Comparison of ENCODE assay signal across 16 cellular contexts in genomic region chr1:116465477-116465844, GRCh38.
A peak's percentile ranks its signal among the peaks of the same experiment; 100 is the strongest.
DNase-seq lines count a peak whose midpoint lies in the region; TF ChIP-seq lines count a peak whose summit lies in the region.
"Had no signal": no experiment of that assay in that cellular context is flagged by ENCODE, and none has a peak within 500 bp of the region (broad histone marks: within the 10 kb centered on the region; RNA-seq: fewer than 3 reads in every experiment).

No MANE protein-coding gene starts in this region.

- H2AFZ ChIP-seq in hepatocyte, result peak overlapping the region; percentile 37
- H2AFZ ChIP-seq in neural progenitor cell (replicated peaks), result peak overlapping the region; percentile 46

- H3K79me2 ChIP-seq in hepatocyte, result peaks cover 28% of the 10 kb centered on the region
- H3K79me2 ChIP-seq in neural progenitor cell (ENCODE audit: low read depth), result no peaks in the 10 kb centered on the region

- CTCF ChIA-PET in Caco-2 (lab: Charles Lee), result interaction anchor here (1.0 to 1.9 kb wide), 2 partner anchors 11 to 20 kb away, joined by 3 to 7 read pairs; no protein-coding TSS in a partner anchor

- H3K9ac ChIP-seq in neural progenitor cell, result no peak overlapping the region

- H3K4me3 ChIP-seq in Caco-2 (ENCODE audit: low read depth, low read length), result no peak overlapping the region
- no peak overlapping the region for H3K4me3 ChIP-seq in hepatocyte
- H3K4me3 ChIP-seq in neural progenitor cell, result no peak overlapping the region
- H3K4me3 ChIP-seq: A549, GM23338 had no signal

- H3K4me1 Mint-ChIP-seq in Caco-2 (ENCODE audit: low read depth, unreplicated experiment) (peaks cover 20% of the 10 kb centered on the region), neural progenitor cell (no peaks in the 10 kb centered on the region), type B pancreatic cell (ENCODE audit: unreplicated experiment) (peaks cover 7% of the 10 kb centered on the region), HFFc6 (ENCODE audit: low read depth) (no peaks in the 10 kb centered on the region)
- H3K4me1 Mint-ChIP-seq: CD4-positive, alpha-beta memory T cell; GM23338 had no signal

- H3K27me3 Mint-ChIP-seq in Caco-2 (ENCODE audit: insufficient read depth, unreplicated experiment), result no peaks in the 10 kb centered on the region
- H3K27me3 Mint-ChIP-seq in neural progenitor cell (ENCODE audit: insufficient read depth, low read depth), result peaks cover 2% of the 10 kb centered on the region
- H3K27me3 Mint-ChIP-seq in type B pancreatic cell, result peaks cover 4% of the 10 kb centered on the region
- peaks cover 31% of the 10 kb centered on the region for H3K27me3 Mint-ChIP-seq in HFFc6 (ENCODE audit: insufficient read depth)

- H3K27me3 ChIP-seq in Caco-2 (replicated peaks; ENCODE audit: control insufficient read depth, insufficient read depth, low read length), result no peaks in the 10 kb centered on the region
- H3K27me3 ChIP-seq in hepatocyte, result no peaks in the 10 kb centered on the region
- H3K27me3 ChIP-seq in neural progenitor cell, result no peaks in the 10 kb centered on the region

- no peaks in the 10 kb centered on the region for H3K36me3 ChIP-seq in Caco-2 (ENCODE audit: control insufficient read depth, insufficient read depth, low read length)
- H3K36me3 ChIP-seq in hepatocyte (replicated peaks; ENCODE audit: insufficient read depth, low read depth), result no peaks in the 10 kb centered on the region
- no peaks in the 10 kb centered on the region for H3K36me3 ChIP-seq in neural progenitor cell

- no peaks in the 10 kb centered on the region for H3K9me2 ChIP-seq in hepatocyte (replicated peaks; ENCODE audit: insufficient read depth)

- H4K20me1 ChIP-seq in hepatocyte (ENCODE audit: insufficient read depth, poor library complexity, severe bottlenecking), result no peaks in the 10 kb centered on the region
- no peaks in the 10 kb centered on the region for H4K20me1 ChIP-seq in neural progenitor cell (ENCODE audit: low read depth)

- H3K9me3 ChIP-seq in Caco-2, result no peaks in the 10 kb centered on the region
- H3K9me3 ChIP-seq in hepatocyte (ENCODE audit: low read depth), result no peaks in the 10 kb centered on the region
- no peaks in the 10 kb centered on the region for H3K9me3 ChIP-seq in neural progenitor cell (ENCODE audit: low read depth)
- H3K9me3 ChIP-seq: A549 had no signal

- H3K4me1 ChIP-seq in Caco-2, result peaks cover 23% of the 10 kb centered on the region
- peaks cover 38% of the 10 kb centered on the region for H3K4me1 ChIP-seq in hepatocyte (ENCODE audit: insufficient read depth)
- no peaks in the 10 kb centered on the region for H3K4me1 ChIP-seq in neural progenitor cell
- H3K4me1 ChIP-seq: A549 had no signal

- no peaks in the 10 kb centered on the region for H3F3A ChIP-seq in neural progenitor cell (ENCODE audit: low read depth)

- H3K4me3 Mint-ChIP-seq in Caco-2 (ENCODE audit: unreplicated experiment) (no peak overlapping the region), neural progenitor cell (no peak overlapping the region), type B pancreatic cell (peak overlapping the region; percentile 7), HFFc6 (no peak overlapping the region)
- H3K4me3 Mint-ChIP-seq: CD4-positive, alpha-beta memory T cell; GM23338 had no signal

- H3K9me3 Mint-ChIP-seq in Caco-2 (ENCODE audit: unreplicated experiment) (peaks cover 10% of the 10 kb centered on the region), neural progenitor cell (no peaks in the 10 kb centered on the region), type B pancreatic cell (no peaks in the 10 kb centered on the region), HFFc6 (no peaks in the 10 kb centered on the region)
- H3K9me3 Mint-ChIP-seq: GM23338 had no signal

- WGBS in hepatocyte (ENCODE audit: low lambda C conversion rate, missing lambda C conversion rate), result 81% methylated on average over 4 of the region's 4 CpGs

- no peak for DNase-seq in Caco-2
- no peak for DNase-seq in hepatocyte (ENCODE audit: low spot score)
- DNase-seq in neural progenitor cell (ENCODE audit: low spot score), result no peak
- DNase-seq in type B pancreatic cell (ENCODE audit: extremely low spot score, unreplicated experiment), result no peak
- no peak for DNase-seq in HFFc6
- no peak for DNase-seq in SKM-1 treated with dmso at 0.1 percent for 144 hours (lab: John Stamatoyannopoulos, UW; ENCODE audit: unreplicated experiment)
- DNase-seq in A172 (ENCODE audit: low spot score), result no peak
- DNase-seq: AML-193; Calu3; CD4-positive, alpha-beta memory T cell; DMS79 treated with DMSO at 0.1 percent for 48 hours; GF-D8; HCEC 1CT had no signal

- no TSS peak for BruUV-seq in Caco-2 (replicated peaks; lab: Mats Ljungman, UMichigan)

- H3K27ac ChIP-seq in hepatocyte, result peak overlapping the region; percentile 93
- no peak overlapping the region for H3K27ac ChIP-seq in neural progenitor cell
- H3K27ac ChIP-seq: A549, C4-2B had no signal

- peak overlapping the region; percentile 40 for H3K27ac Mint-ChIP-seq in Caco-2 (ENCODE audit: unreplicated experiment)
- H3K27ac Mint-ChIP-seq in neural progenitor cell, result no peak overlapping the region
- peak overlapping the region; percentile 79 for H3K27ac Mint-ChIP-seq in type B pancreatic cell
- H3K27ac Mint-ChIP-seq in HFFc6, result no peak overlapping the region
- H3K27ac Mint-ChIP-seq: CD4-positive, alpha-beta memory T cell; GM23338 had no signal

- H3K4me2 ChIP-seq in hepatocyte (peak overlapping the region; percentile 67), neural progenitor cell (no peak overlapping the region)
- H3K4me2 ChIP-seq: A549, GM23338 had no signal

- intact Hi-C loops in Caco-2 (cut with micrococcal nuclease; ENCODE audit: unreplicated experiment), result no loop called here

- POLR2A ChIA-PET in Caco-2 (lab: Charles Lee), result no interaction called here

- TF ChIP-seq CTCF in Caco-2 (IDR thresholded peaks at IDR 0.05; ENCODE audit: insufficient read depth in 1 of 2, low read depth in 1 of 2, low read length in 1 of 2, severe bottlenecking in 1 of 2, unreplicated experiment in 1 of 2), result no peak
- no peak for TF ChIP-seq CTCF in hepatocyte (IDR thresholded peaks at IDR 0.05; ENCODE audit: poor library complexity)
- TF ChIP-seq CTCF in neural progenitor cell (IDR thresholded peaks at IDR 0.05), result no peak
- TF ChIP-seq CTCF in type B pancreatic cell (conservative IDR thresholded peaks at IDR 0.05), result no peak
- no peak for TF ChIP-seq CTCF in HFFc6 (IDR thresholded peaks at IDR 0.05)

- H3K36me3 Mint-ChIP-seq in Caco-2 (ENCODE audit: insufficient read depth, unreplicated experiment) (no peaks in the 10 kb centered on the region), neural progenitor cell (no peaks in the 10 kb centered on the region), type B pancreatic cell (peaks cover 5% of the 10 kb centered on the region), HFFc6 (ENCODE audit: low read depth) (no peaks in the 10 kb centered on the region)

Comparison
In these comparisons a context has a peak if more than half of its experiments do, and no peak if none do; other contexts are left out.
1. H3K27ac Mint-ChIP-seq: peak in Caco-2 (single experiment) and type B pancreatic cell (single experiment); none in neural progenitor cell (single experiment) and HFFc6 (single experiment).